In the genomic region with DNA sequence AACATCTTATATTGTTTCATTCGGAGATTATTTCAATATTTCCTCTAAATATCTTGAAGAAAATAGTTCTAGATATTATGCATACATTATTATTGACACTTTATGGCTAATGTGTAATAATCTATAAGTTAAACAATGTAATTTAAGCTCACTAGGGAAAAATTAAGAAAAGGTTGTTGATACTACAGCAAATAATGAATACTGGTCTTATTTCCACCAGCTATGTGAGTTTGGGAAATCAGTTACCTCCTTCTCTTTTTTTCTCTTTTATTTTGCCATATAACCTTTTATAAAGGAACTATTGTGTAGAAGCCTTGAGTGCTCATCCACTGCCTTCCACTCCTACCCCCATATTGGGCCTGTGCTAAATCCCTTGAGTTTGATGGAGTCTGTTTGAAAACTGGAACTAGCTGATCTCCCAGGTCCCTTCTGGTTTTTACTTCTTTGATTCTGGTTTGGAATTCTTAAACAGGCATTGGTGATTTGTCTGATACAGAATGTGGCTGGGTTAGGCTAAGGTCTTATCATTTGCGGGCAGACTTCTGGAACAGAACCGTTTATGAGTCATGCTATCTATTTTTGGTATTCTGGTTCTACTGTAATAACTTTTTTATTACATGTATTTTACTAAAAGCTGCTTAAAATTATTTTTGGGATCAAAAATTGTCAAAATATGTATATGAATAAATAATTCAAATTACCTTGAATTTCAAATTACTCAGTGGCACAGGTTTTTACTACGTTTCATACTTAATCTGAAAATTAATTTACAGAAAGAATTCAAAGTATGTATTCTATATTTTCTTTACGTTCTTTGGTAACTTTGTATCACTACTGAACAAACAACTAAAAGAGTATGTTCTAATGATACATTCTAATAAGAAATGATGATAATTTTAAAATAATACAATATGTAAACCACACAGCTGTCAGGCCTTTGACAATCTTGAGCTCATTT, we compare ENCODE assay signal across 1 cellular context.
TF ChIP-seq lines count a peak whose summit lies in the region.

No MANE protein-coding gene starts in this region.

TF ChIP-seq in SK-N-SH treated with all-trans-retinoic acid at 6 μM for 48 hours, 23 proteins besides CTCF, POLR2A, EP300 and RAD21 (continued from another document):
- TF ChIP-seq, protein P1, sequence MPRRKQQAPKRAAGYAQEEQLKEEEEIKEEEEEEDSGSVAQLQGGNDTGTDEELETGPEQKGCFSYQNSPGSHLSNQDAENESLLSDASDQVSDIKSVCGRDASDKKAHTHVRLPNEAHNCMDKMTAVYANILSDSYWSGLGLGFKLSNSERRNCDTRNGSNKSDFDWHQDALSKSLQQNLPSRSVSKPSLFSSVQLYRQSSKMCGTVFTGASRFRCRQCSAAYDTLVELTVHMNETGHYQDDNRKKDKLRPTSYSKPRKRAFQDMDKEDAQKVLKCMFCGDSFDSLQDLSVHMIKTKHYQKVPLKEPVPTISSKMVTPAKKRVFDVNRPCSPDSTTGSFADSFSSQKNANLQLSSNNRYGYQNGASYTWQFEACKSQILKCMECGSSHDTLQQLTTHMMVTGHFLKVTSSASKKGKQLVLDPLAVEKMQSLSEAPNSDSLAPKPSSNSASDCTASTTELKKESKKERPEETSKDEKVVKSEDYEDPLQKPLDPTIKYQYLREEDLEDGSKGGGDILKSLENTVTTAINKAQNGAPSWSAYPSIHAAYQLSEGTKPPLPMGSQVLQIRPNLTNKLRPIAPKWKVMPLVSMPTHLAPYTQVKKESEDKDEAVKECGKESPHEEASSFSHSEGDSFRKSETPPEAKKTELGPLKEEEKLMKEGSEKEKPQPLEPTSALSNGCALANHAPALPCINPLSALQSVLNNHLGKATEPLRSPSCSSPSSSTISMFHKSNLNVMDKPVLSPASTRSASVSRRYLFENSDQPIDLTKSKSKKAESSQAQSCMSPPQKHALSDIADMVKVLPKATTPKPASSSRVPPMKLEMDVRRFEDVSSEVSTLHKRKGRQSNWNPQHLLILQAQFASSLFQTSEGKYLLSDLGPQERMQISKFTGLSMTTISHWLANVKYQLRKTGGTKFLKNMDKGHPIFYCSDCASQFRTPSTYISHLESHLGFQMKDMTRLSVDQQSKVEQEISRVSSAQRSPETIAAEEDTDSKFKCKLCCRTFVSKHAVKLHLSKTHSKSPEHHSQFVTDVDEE (CRISPR knock-in tag; IDR thresholded peaks at IDR 0.05) = no peak
- TF ChIP-seq ZFP30 (CRISPR knock-in tag; IDR thresholded peaks at IDR 0.05) (no peak), ZNF8 (CRISPR knock-in tag; IDR thresholded peaks at IDR 0.05) (no peak)
